8 cellular contexts compared by ENCODE assay signal in genomic region chr1:158124999-158125398, GRCh38. TPM values are rescaled to one million over a fixed set of nuclear protein-coding genes. Genes with fewer than 3 reads are reported as not detected.
A peak's percentile ranks its signal among the peaks of the same experiment; 100 is the strongest.
DNase-seq lines count a peak whose midpoint lies in the region; ATAC-seq and TF ChIP-seq lines count a peak whose summit lies in the region.

No MANE protein-coding gene starts in this region.

- 13% methylated on average over 4 of the region's 4 CpGs for WGBS in prostate gland

- H3K9me3 Mint-ChIP-seq in activated naive CD4-positive, alpha-beta T cell treated with anti-CD3 and anti-CD28 coated beads, Interleukin-2, amount 50 U/mL, for 72 hours, result no peaks in the 10 kb centered on the region

- H3K27me3 ChIP-seq in HAP-1 (ENCODE audit: low read depth) (peaks cover 7% of the 10 kb centered on the region; the same call in 1 of the 2 replicates), prostate gland (replicated peaks; ENCODE audit: insufficient read depth) (no peaks in the 10 kb centered on the region)

- no peak overlapping the region for H3K4me3 ChIP-seq in HAP-1
- no peak overlapping the region for H3K4me3 ChIP-seq in prostate gland

- no peak overlapping the region for H3K27ac Mint-ChIP-seq in activated naive CD4-positive, alpha-beta T cell treated with anti-CD3 and anti-CD28 coated beads, Interleukin-2, amount 50 U/mL, for 72 hours

- H3K36me3 Mint-ChIP-seq in activated naive CD4-positive, alpha-beta T cell treated with anti-CD3 and anti-CD28 coated beads, Interleukin-2, amount 50 U/mL, for 72 hours, result no peaks in the 10 kb centered on the region

- peak; percentile 80 to 88 for ATAC-seq in activated naive CD4-positive, alpha-beta T cell treated with anti-CD3 and anti-CD28 coated beads, Interleukin-2, amount 50 U/mL, for 72 hours
- ATAC-seq in Right ventricle myocardium superior (ENCODE audit: poor library complexity) (peak; percentile 99), HG02588 (IDR thresholded peaks at IDR 0.05; ENCODE audit: unreplicated experiment) (no peak)

- intact Hi-C loops in Right ventricle myocardium superior (cut with DNase I), result loop anchor here (2.0 kb wide), 1 partner anchor 158 kb away; no protein-coding TSS in a partner anchor
- intact Hi-C loops in prostate gland (cut with DNase I), result loop anchor here (2.0 kb wide), 1 partner anchor 160 kb away; no protein-coding TSS in a partner anchor

- TF ChIP-seq POLR2A in prostate gland (IDR thresholded peaks at IDR 0.05), result no peak

- H3K9me3 ChIP-seq in HAP-1 (no peaks in the 10 kb centered on the region), prostate gland (no peaks in the 10 kb centered on the region)

- no peak overlapping the region for H3K27ac ChIP-seq in prostate gland

- in situ Hi-C loops in G401 (cut with HindIII; ENCODE audit: low sequenced_read_pairs) (loop anchor here (25.0 kb wide), 1 partner anchor 163 kb away; no protein-coding TSS in a partner anchor), HAP-1 (cut with MboI; ENCODE audit: low sequenced_read_pairs) (loop anchor here (5.0 to 25.0 kb wide), 2 partner anchors 163 to 938 kb away; no protein-coding TSS in a partner anchor)

- TF ChIP-seq CTCF in prostate gland (IDR thresholded peaks at IDR 0.05), result peak; percentile 75 to 95 (median 84)

- H3K36me3 ChIP-seq in HAP-1 (replicated peaks) (no peaks in the 10 kb centered on the region), prostate gland (no peaks in the 10 kb centered on the region)

- H3K4me1 ChIP-seq in HAP-1 (no peaks in the 10 kb centered on the region), prostate gland (replicated peaks) (no peaks in the 10 kb centered on the region)

- DNase-seq in G401 (ENCODE audit: low spot score) (peak; percentile 76), HAP-1 (ENCODE audit: low spot score in 2 of 2) (peak; percentile 89 to 94), NCI-H1092 treated with DMSO at 0.1 percent for 48 hours (lab: John Stamatoyannopoulos, UW) (peak; percentile 65), SKM-1 (lab: John Stamatoyannopoulos, UW; ENCODE audit: unreplicated experiment) (peak; percentile 87), Right ventricle myocardium superior (peak; percentile 90), prostate gland (ENCODE audit: low spot score) (peak; percentile 85)
- peak in 1 of 2 donors; percentile 70 for DNase-seq in activated naive CD4-positive, alpha-beta T cell treated with anti-CD3 and anti-CD28 coated beads, Interleukin-2, amount 50 U/mL, for 72 hours (ENCODE audit: low spot score in 2 of 2)

RNA-seq across cellular contexts. Expression of gene CD1D, which starts 55.7 kb away (rescaled TPM):
- total RNA-seq in G401 (2014; rRNA removed; shearing (Covaris generic)), result not detected in 2 replicates
- not detected for total RNA-seq in activated naive CD4-positive, alpha-beta T cell treated with anti-CD3 and anti-CD28 coated beads, Interleukin-2, amount 50 U/mL, for 72 hours
- total RNA-seq in Right ventricle myocardium superior, result 1.2 TPM
- 1 to 10 TPM; 1.3 to 3.1 TPM for total RNA-seq in prostate gland
